In genomic region chr19:11242864-11243797, GRCh38 we compare ENCODE assay signal across 8 cellular contexts. TPM values are rescaled to one million over a fixed set of nuclear protein-coding genes. Genes with fewer than 3 reads are reported as not detected.
DNase-seq lines count a peak whose midpoint lies in the region; ATAC-seq lines count a peak whose summit lies in the region.

No MANE protein-coding gene starts in this region.

- H3K4me1 ChIP-seq in right cardiac atrium (ENCODE audit: control insufficient read depth, insufficient read depth, low read length): peaks cover 4% of the 10 kb centered on the region

- no peak overlapping the region for H3K4me3 ChIP-seq in right cardiac atrium (ENCODE audit: low read length)

- no peaks in the 10 kb centered on the region for H3K27me3 ChIP-seq in right cardiac atrium (ENCODE audit: control insufficient read depth, insufficient read depth)

- H3K27ac ChIP-seq in right cardiac atrium (ENCODE audit: low read length): peak overlapping the region; percentile 27

- DNase-seq in NCI-H1436 (lab: John Stamatoyannopoulos, UW) (peak; percentile 55), NCI-H1436 treated with DMSO at 0.1 percent for 48 hours (lab: John Stamatoyannopoulos, UW) (no peak), Kasumi-1 (lab: John Stamatoyannopoulos, UW) (peak; percentile 53 to 61), T-helper 2 cell (peak; percentile 60 to 80 (median 75)), amniotic stem cell (lab: John Stamatoyannopoulos, UW) (peak; percentile 10), right cardiac atrium (peak; percentile 95 to 99 (median 98)), sciatic nerve (ENCODE audit: low spot score) (peak; percentile 99)

- ATAC-seq in right cardiac atrium (peak; percentile 89 to 91), sciatic nerve (peak; percentile 96), GM21825 (IDR thresholded peaks at IDR 0.05; ENCODE audit: unreplicated experiment) (no peak)

- 40% methylated on average over 48 of the region's 48 CpGs for WGBS in right cardiac atrium

- H3K9me3 ChIP-seq in right cardiac atrium (ENCODE audit: control insufficient read depth, low read length): no peaks in the 10 kb centered on the region

- intact Hi-C loops in right cardiac atrium (cut with DNase I) (loop anchor here in 1 of 4 donors (5.0 kb wide), 1 partner anchor 204 kb away; no protein-coding TSS in a partner anchor), sciatic nerve (cut with DNase I) (no loop called here)

RNA-seq across cellular contexts. Expression of gene ANGPTL8, which starts 3.7 kb away (rescaled TPM):
- total RNA-seq in right cardiac atrium (under 1 TPM in 3 of 4 donors, not detected in 1; 0.47 to 0.84 (median 0.51) TPM), sciatic nerve (15.5 TPM)
- 4.8 TPM for polyA plus RNA-seq in right cardiac atrium

RNA-seq across cellular contexts. Expression of gene DOCK6, which starts 19.2 kb away (rescaled TPM):
- total RNA-seq in right cardiac atrium (10 to 100 TPM; 35.0 to 68.5 (median 36.3) TPM), sciatic nerve (131 TPM)
- polyA plus RNA-seq in right cardiac atrium: 23.8 TPM

RNA-seq across cellular contexts. Expression of gene KANK2, which starts 45.8 kb away (rescaled TPM):
- total RNA-seq in right cardiac atrium: 100 to 1,000 TPM; 244 to 324 (median 295) TPM
- polyA plus RNA-seq in right cardiac atrium: 259 TPM
- 296 TPM for total RNA-seq in sciatic nerve

RNA-seq across cellular contexts. Expression of gene TSPAN16, which starts 52.8 kb away (rescaled TPM):
- not detected for total RNA-seq in right cardiac atrium
- polyA plus RNA-seq in right cardiac atrium: not detected
- not detected for total RNA-seq in sciatic nerve
